ENCODE assay signal across 1 cellular context in genomic region chr5:77960305-77960704, GRCh38.
TF ChIP-seq lines count a peak whose summit lies in the region.

No MANE protein-coding gene starts in this region.

TF ChIP-seq in WTC11, 78 proteins besides CTCF, POLR2A, EP300 and RAD21 (continued from another document):
- no peak for TF ChIP-seq IRF2 (CRISPR knock-in tag; IDR thresholded peaks at IDR 0.05; ENCODE audit: borderline replicate concordance, low read depth)
- no peak for TF ChIP-seq ELF4 (CRISPR knock-in tag; IDR thresholded peaks at IDR 0.05; ENCODE audit: low read depth)
- no peak for TF ChIP-seq RELA (CRISPR knock-in tag; IDR thresholded peaks at IDR 0.05; ENCODE audit: borderline replicate concordance)
- TF ChIP-seq SOX15 (CRISPR knock-in tag; IDR thresholded peaks at IDR 0.05) = no peak
- no peak for TF ChIP-seq ZNF121 (CRISPR knock-in tag; IDR thresholded peaks at IDR 0.05)
- TF ChIP-seq HMGXB4 (CRISPR knock-in tag; IDR thresholded peaks at IDR 0.05) = no peak
- no peak for TF ChIP-seq EMX1 (CRISPR knock-in tag; IDR thresholded peaks at IDR 0.05)
